ENCODE assay signal across 8 cellular contexts in genomic region chr7:148883233-148884048, GRCh38. TPM values are rescaled to one million over a fixed set of nuclear protein-coding genes. Genes with fewer than 3 reads are reported as not detected.
A peak's percentile ranks its signal among the peaks of the same experiment; 100 is the strongest.
DNase-seq lines count a peak whose midpoint lies in the region; ATAC-seq, FAIRE-seq and TF ChIP-seq lines count a peak whose summit lies in the region.

No MANE protein-coding gene starts in this region.

- H3K4me1 ChIP-seq in HCT116 (ENCODE audit: control insufficient read depth in 1 of 2, insufficient read depth in 2 of 2, low read length in 2 of 2): peaks cover 8 to 19% of the 10 kb centered on the region in 2 experiments; a peak in 3 of 4 replicates

- TF ChIP-seq POLR2A in GM12892 (IDR thresholded peaks at IDR 0.05; ENCODE audit: low read depth, low read length): peak; percentile 65
- no peak for TF ChIP-seq POLR2A in HCT116 (IDR thresholded peaks at IDR 0.05; ENCODE audit: borderline replicate concordance, extremely low read depth, insufficient read depth, insufficient read length)
- TF ChIP-seq POLR2A in NB4 (IDR thresholded peaks at IDR 0.05; ENCODE audit: extremely low read depth, insufficient read length): no peak

- POLR2A ChIA-PET in HCT116 (lab: Charles Lee): interaction anchor here (1.4 kb wide), 1 partner anchor 58 kb away, joined by 9 read pairs; no protein-coding TSS in a partner anchor

- H2AFZ ChIP-seq in HCT116 (ENCODE audit: low read depth, low read length, poor library complexity, severe bottlenecking): no peak overlapping the region

- peak overlapping the region; percentile 90 for H3K27ac Mint-ChIP-seq in activated CD8-positive, alpha-beta memory T cell treated with anti-CD3 and anti-CD28 coated beads, Interleukin-2, amount 10 ng/mL, durations not matched to agents 7 days and 5 days

- H3K9me3 ChIP-seq in HCT116 (ENCODE audit: control insufficient read depth in 1 of 2, insufficient read depth in 1 of 2, low read depth in 1 of 2, low read length in 2 of 2): no peaks in the 10 kb centered on the region

- peaks cover 54% of the 10 kb centered on the region for H3K79me2 ChIP-seq in HCT116 (ENCODE audit: insufficient read depth, low read length)

- TF ChIP-seq CTCF in HCT116 (IDR thresholded peaks at IDR 0.05 in 2 of 3, conservative IDR thresholded peaks at IDR 0.05 in 1 of 3; ENCODE audit: borderline replicate concordance in 1 of 3, insufficient read depth in 1 of 3, low read depth in 2 of 3, low read length in 2 of 3) (no peak), NB4 (IDR thresholded peaks at IDR 0.05; ENCODE audit: low read depth, low read length) (no peak), epithelial cell of esophagus (IDR thresholded peaks at IDR 0.05; ENCODE audit: insufficient read depth, low read depth, low read length, missing control alignments) (no peak)

- no peaks in the 10 kb centered on the region for H3K27me3 Mint-ChIP-seq in activated CD8-positive, alpha-beta memory T cell treated with anti-CD3 and anti-CD28 coated beads, Interleukin-2, amount 10 ng/mL, durations not matched to agents 7 days and 5 days

- H3K27me3 ChIP-seq in HCT116 (ENCODE audit: insufficient read depth, low read length): no peaks in the 10 kb centered on the region

- peak overlapping the region; percentile 69 to 78 for H3K4me3 ChIP-seq in HCT116 (replicated peaks in 1 of 2; ENCODE audit: low read depth in 1 of 2, low read length in 2 of 2)
- H3K4me3 ChIP-seq in NB4 (ENCODE audit: low read depth, low read length): peak overlapping the region; percentile 88
- H3K4me3 ChIP-seq in epithelial cell of esophagus (ENCODE audit: low read length): peak overlapping the region; percentile 78

- intact Hi-C loops in HCT116 (cut with micrococcal nuclease): loop anchor here (1.0 kb wide), 2 partner anchors 104 to 207 kb away; partner anchors contain the start of gene ZNF786

- peaks cover 25% of the 10 kb centered on the region for H3K36me3 Mint-ChIP-seq in activated CD8-positive, alpha-beta memory T cell treated with anti-CD3 and anti-CD28 coated beads, Interleukin-2, amount 10 ng/mL, durations not matched to agents 7 days and 5 days

- CTCF ChIA-PET in HCT116 (lab: Charles Lee): interaction anchor here (1.1 kb wide), 1 partner anchor 27 kb away, joined by 4 read pairs; no protein-coding TSS in a partner anchor
- CTCF ChIA-PET in activated CD8-positive, alpha-beta memory T cell treated with anti-CD3 and anti-CD28 coated beads, Interleukin-2, amount 10 ng/mL, durations not matched to agents 7 days and 5 days (lab: Charles Lee): interaction anchor here (1.2 to 2.0 kb wide), 6 partner anchors 25 to 308 kb away, joined by 3 to 11 read pairs (median 6); no protein-coding TSS in a partner anchor

- H3K4me3 Mint-ChIP-seq in activated CD8-positive, alpha-beta memory T cell treated with anti-CD3 and anti-CD28 coated beads, Interleukin-2, amount 10 ng/mL, durations not matched to agents 7 days and 5 days: peak overlapping the region; percentile 96

- DNase-seq in GM12892 (ENCODE audit: insufficient read length): peak; percentile 32
- DNase-seq in HCT116 (ENCODE audit: low read depth, low spot score): no peak
- peak; percentile 57 for DNase-seq in NB4 (ENCODE audit: low read depth)
- peak; percentile 68 for DNase-seq in activated CD8-positive, alpha-beta memory T cell treated with anti-CD3 and anti-CD28 coated beads, Interleukin-2, amount 10 ng/mL, durations not matched to agents 7 days and 5 days
- DNase-seq in epithelial cell of esophagus (ENCODE audit: low read depth): no peak
- DNase-seq in mucosa of gallbladder (ENCODE audit: low spot score): peak; percentile 13
- peak; percentile 26 for DNase-seq in stimulated activated CD8-positive, alpha-beta memory T cell treated with anti-CD3 and anti-CD28 coated beads, Interleukin-4, amount 100 ng/mL, for 24 hours (ENCODE audit: low read depth)
- no peak for DNase-seq in SKM-1 (lab: John Stamatoyannopoulos, UW; ENCODE audit: unreplicated experiment)

- H3K9ac ChIP-seq in HCT116 (ENCODE audit: low read length): peak overlapping the region; percentile 94

- H3K27ac ChIP-seq in HCT116 (ENCODE audit: low read depth, low read length): peak overlapping the region; percentile 94

- peak; percentile 15 for ATAC-seq in HCT116
- ATAC-seq in activated CD8-positive, alpha-beta memory T cell treated with anti-CD3 and anti-CD28 coated beads, Interleukin-2, amount 10 ng/mL, durations not matched to agents 7 days and 5 days: peak; percentile 5

- H3K36me3 ChIP-seq in HCT116 (ENCODE audit: control insufficient read depth in 1 of 2, insufficient read depth in 2 of 2, low read length in 2 of 2): no peaks in the 10 kb centered on the region

- BruUV-seq in HCT116 (replicated peaks; lab: Mats Ljungman, UMichigan): no TSS peak

- TF ChIP-seq RAD21 in HCT116 (IDR thresholded peaks at IDR 0.05; ENCODE audit: low read depth): no peak

- no peak for FAIRE-seq in GM12892 (lab: Jason Lieb, UNC)

- H4K20me1 ChIP-seq in HCT116 (ENCODE audit: insufficient read depth): peaks cover 17% of the 10 kb centered on the region; the same call in 1 of the 2 replicates

- H3K4me2 ChIP-seq in HCT116 (ENCODE audit: low read length): peak overlapping the region; percentile 82

- H3K9me3 Mint-ChIP-seq in activated CD8-positive, alpha-beta memory T cell treated with anti-CD3 and anti-CD28 coated beads, Interleukin-2, amount 10 ng/mL, durations not matched to agents 7 days and 5 days (ENCODE audit: low read depth): no peaks in the 10 kb centered on the region

- H3K4me1 Mint-ChIP-seq in activated CD8-positive, alpha-beta memory T cell treated with anti-CD3 and anti-CD28 coated beads, Interleukin-2, amount 10 ng/mL, durations not matched to agents 7 days and 5 days: peaks cover 33% of the 10 kb centered on the region

- no peaks in the 10 kb centered on the region for H3K9me2 ChIP-seq in HCT116 (ENCODE audit: insufficient read depth)

- RAD21 ChIA-PET in HCT116 (lab: Charles Lee; ENCODE audit: low non-redundant PET in 1 of 2, low total read pairs in 2 of 2, uncharacterized antibody in 2 of 2, unreplicated experiment in 2 of 2): no interaction called here

TF ChIP-seq in HCT116, 20 proteins besides CTCF, POLR2A, EP300 and RAD21:
- 0 out of 2 replicates have a peak, but pooled peaks have one; percentile 5 for TF ChIP-seq SIN3A (IDR thresholded peaks at IDR 0.05; ENCODE audit: low read depth)
- no peak for TF ChIP-seq TCF7L2 (IDR thresholded peaks at IDR 0.05; ENCODE audit: borderline replicate concordance, extremely low read depth, insufficient read depth, insufficient read length)

RNA-seq across cellular contexts. Expression of gene EZH2, which starts 0.7 kb away (rescaled TPM):
- polyA plus RNA-seq in GM12892 (2012; ENCODE audit: missing spikeins): 49.0 TPM
- total RNA-seq in HCT116 (2021; ENCODE audit: unreplicated experiment) (55.2 TPM), mucosa of gallbladder (3.7 TPM)
- polyA plus RNA-seq in HCT116 (2012): 25.1 and 33.4 TPM in 2 replicates
- 100 to 1,000 TPM; 106 to 109 TPM for total RNA-seq in activated CD8-positive, alpha-beta memory T cell treated with anti-CD3 and anti-CD28 coated beads, Interleukin-2, amount 10 ng/mL, durations not matched to agents 7 days and 5 days

Comparison
In these comparisons a context has a peak if more than half of its experiments do, and no peak if none do; other contexts are left out.
1. DNase-seq: peak in GM12892 (single experiment), NB4 (single experiment), activated CD8-positive, alpha-beta memory T cell treated with anti-CD3 and anti-CD28 coated beads, Interleukin-2, amount 10 ng/mL, durations not matched to agents 7 days and 5 days (single experiment), mucosa of gallbladder (single experiment) and stimulated activated CD8-positive, alpha-beta memory T cell treated with anti-CD3 and anti-CD28 coated beads, Interleukin-4, amount 100 ng/mL, for 24 hours (single experiment); none in HCT116 (single experiment), epithelial cell of esophagus (single experiment) and SKM-1 (single experiment).
2. RNA of gene EZH2, which starts 0.7 kb away (total RNA-seq): 106 to 109 TPM in activated CD8-positive, alpha-beta memory T cell treated with anti-CD3 and anti-CD28 coated beads, Interleukin-2, amount 10 ng/mL, durations not matched to agents 7 days and 5 days and 55.2 TPM in HCT116 (single experiment); 3.7 TPM in mucosa of gallbladder (single experiment); every median in the first group is over 10 times any median in the second.
3. Peak in every context shown above with its lines, with median percentiles within 50 percentile points of each other: H3K4me3 ChIP-seq.